Comparison of ENCODE assay signal across 24 cellular contexts in genomic region chr20:45305262-45305661, GRCh38. TPM values are rescaled to one million over a fixed set of nuclear protein-coding genes. Genes with fewer than 3 reads are reported as not detected.
"Had no signal": no experiment of that assay in that cellular context is flagged by ENCODE, and none has a peak within 500 bp of the region (broad histone marks: within the 10 kb centered on the region; RNA-seq: fewer than 3 reads in every experiment).

No MANE protein-coding gene starts in this region.

- ATAC-seq: activated CD8-positive, alpha-beta memory T cell treated with anti-CD3 and anti-CD28 coated beads, Interleukin-2, amount 10 ng/mL, durations not matched to agents 7 days and 5 days; psoas muscle; sciatic nerve; stimulated activated naive CD8-positive, alpha-beta T cell treated with anti-CD3 and anti-CD28 coated beads, Interleukin-15, amount 100 ng/mL, for 72 hours had no signal

- DNase-seq: activated CD4-positive, alpha-beta T cell treated with anti-CD3 and anti-CD28 coated beads for 1 hour; activated CD4-positive, alpha-beta T cell treated with anti-CD3 and anti-CD28 coated beads, Interleukin-2, amount 50 U/mL, for 4 hours; activated CD8-positive, alpha-beta memory T cell treated with anti-CD3 and anti-CD28 coated beads, Interleukin-2, amount 10 ng/mL, durations not matched to agents 7 days and 5 days; activated naive CD4-positive, alpha-beta T cell treated with anti-CD3 and anti-CD28 coated beads, Interleukin-2, amount 10 ng/mL, durations not matched to agents 7 days and 5 days; activated T-cell treated with anti-CD3 and anti-CD28 coated beads, Interleukin-2, amount 50 U/mL, for 1 hour; dorsolateral prefrontal cortex; glutamatergic neuron; hypothalamus; nephron progenitor cell; occipital lobe; psoas muscle; spleen; stimulated activated naive CD8-positive, alpha-beta T cell treated with anti-CD3 and anti-CD28 coated beads, Interleukin-15, amount 100 ng/mL, for 72 hours; T1000 had no signal

- H3K27ac Mint-ChIP-seq: activated CD8-positive, alpha-beta memory T cell treated with anti-CD3 and anti-CD28 coated beads, Interleukin-2, amount 10 ng/mL, durations not matched to agents 7 days and 5 days; activated naive CD4-positive, alpha-beta T cell treated with anti-CD3 and anti-CD28 coated beads, Interleukin-2, amount 10 ng/mL, durations not matched to agents 7 days and 5 days; activated T-helper 2 cell treated with anti-CD3 and anti-CD28 coated beads, Interferon-gamma antibody, Interleukin-2, Interleukin-4, amounts not matched to agents 10 μg/mL and 5 μg/mL and 100 μg/mL, durations not matched to agents 14 hours and 24 hours and 36 hours; nephron progenitor cell; stimulated activated naive CD8-positive, alpha-beta T cell treated with anti-CD3 and anti-CD28 coated beads, Interleukin-15, amount 100 ng/mL, for 72 hours; type B pancreatic cell had no signal

- H3K4me3 ChIP-seq: cardiac muscle cell, dorsolateral prefrontal cortex, esophagus muscularis mucosa, psoas muscle, spleen had no signal

- H3K4me1 ChIP-seq: psoas muscle had no signal

- H3K4me3 Mint-ChIP-seq: activated CD8-positive, alpha-beta memory T cell treated with anti-CD3 and anti-CD28 coated beads, Interleukin-2, amount 10 ng/mL, durations not matched to agents 7 days and 5 days; activated naive CD4-positive, alpha-beta T cell treated with anti-CD3 and anti-CD28 coated beads, Interleukin-2, amount 10 ng/mL, durations not matched to agents 7 days and 5 days; nephron progenitor cell; stimulated activated naive CD8-positive, alpha-beta T cell treated with anti-CD3 and anti-CD28 coated beads, Interleukin-15, amount 100 ng/mL, for 72 hours; type B pancreatic cell had no signal

- H3K36me3 Mint-ChIP-seq: activated naive CD4-positive, alpha-beta T cell treated with anti-CD3 and anti-CD28 coated beads, Interleukin-2, amount 10 ng/mL, durations not matched to agents 7 days and 5 days; type B pancreatic cell had no signal

- H3K36me3 ChIP-seq: cardiac muscle cell, esophagus muscularis mucosa, spleen had no signal

- H3K9me3 ChIP-seq: esophagus muscularis mucosa, psoas muscle, spleen had no signal

- H3K9me3 Mint-ChIP-seq: activated naive CD4-positive, alpha-beta T cell treated with anti-CD3 and anti-CD28 coated beads, Interleukin-2, amount 10 ng/mL, durations not matched to agents 7 days and 5 days; activated T-helper 2 cell treated with anti-CD3 and anti-CD28 coated beads, Interferon-gamma antibody, Interleukin-2, Interleukin-4, amounts not matched to agents 10 μg/mL and 5 μg/mL and 100 μg/mL, durations not matched to agents 14 hours and 24 hours and 36 hours; stimulated activated naive CD8-positive, alpha-beta T cell treated with anti-CD3 and anti-CD28 coated beads, Interleukin-15, amount 100 ng/mL, for 72 hours; type B pancreatic cell had no signal

- H3K27ac ChIP-seq: cardiac muscle cell, dorsolateral prefrontal cortex, esophagus muscularis mucosa, psoas muscle, spleen had no signal

- FAIRE-seq: astrocyte, endometrium had no signal

RNA-seq across cellular contexts. Expression of gene RBPJL, which starts 1.4 kb away (rescaled TPM):
- total RNA-seq: activated CD8-positive, alpha-beta memory T cell treated with anti-CD3 and anti-CD28 coated beads, Interleukin-2, amount 10 ng/mL, durations not matched to agents 7 days and 5 days; activated T-helper 2 cell treated with anti-CD3 and anti-CD28 coated beads, Interferon-gamma antibody, Interleukin-2, Interleukin-4, amounts not matched to agents 10 μg/mL and 5 μg/mL and 100 μg/mL, durations not matched to agents 14 hours and 24 hours and 36 hours; astrocyte; cardiac muscle cell; esophagus muscularis mucosa; lower leg skin; mesenteric fat pad; occipital lobe; sciatic nerve; spleen; temporal lobe had no signal
- polyA plus RNA-seq: cardiac muscle cell had no signal

RNA-seq across cellular contexts. Expression of gene MATN4, which starts 2.8 kb away (rescaled TPM):
- total RNA-seq: cardiac muscle cell, mesenteric fat pad, occipital lobe, psoas muscle, spleen, temporal lobe had no signal
- polyA plus RNA-seq: cardiac muscle cell, psoas muscle had no signal

RNA-seq across cellular contexts. Expression of gene SLPI, which starts 50.9 kb away (rescaled TPM):
- total RNA-seq: activated CD8-positive, alpha-beta memory T cell treated with anti-CD3 and anti-CD28 coated beads, Interleukin-2, amount 10 ng/mL, durations not matched to agents 7 days and 5 days; activated T-helper 2 cell treated with anti-CD3 and anti-CD28 coated beads, Interferon-gamma antibody, Interleukin-2, Interleukin-4, amounts not matched to agents 10 μg/mL and 5 μg/mL and 100 μg/mL, durations not matched to agents 14 hours and 24 hours and 36 hours; cardiac muscle cell; occipital lobe; temporal lobe had no signal
